27 cellular contexts compared by ENCODE assay signal in the genomic region with DNA sequence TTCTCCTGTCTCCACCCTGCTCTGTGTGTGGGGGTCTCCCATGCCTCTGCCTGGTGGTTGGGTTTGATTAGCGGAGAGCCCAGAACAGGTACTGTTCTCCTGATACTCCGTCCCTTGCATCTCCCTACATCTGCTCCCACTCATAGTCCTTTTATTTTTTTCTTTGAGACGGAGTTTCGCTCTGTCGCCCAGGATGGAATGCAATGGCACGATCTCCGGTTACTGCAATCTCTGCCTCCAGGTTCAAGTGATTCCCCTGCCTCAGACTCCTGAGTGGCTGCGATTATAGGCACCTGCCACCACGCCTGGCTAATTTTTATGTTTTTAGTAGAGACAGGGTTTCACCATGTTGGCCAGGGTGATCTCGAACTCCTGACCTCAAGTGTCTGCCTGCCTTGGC. TPM values are rescaled to one million over a fixed set of nuclear protein-coding genes. Genes with fewer than 3 reads are reported as not detected.
"Had no signal": no experiment of that assay in that cellular context is flagged by ENCODE, and none has a peak within 500 bp of the region (broad histone marks: within the 10 kb centered on the region; RNA-seq: fewer than 3 reads in every experiment).

No MANE protein-coding gene starts in this region.

- H3K4me1 ChIP-seq: SJCRH30 had no signal

- H3K27ac ChIP-seq: Peyer's patch, RWPE1, SJCRH30, VCaP had no signal

- ATAC-seq: activated CD4-positive, alpha-beta T cell treated with anti-CD3 and anti-CD28 coated beads for 36 hours; activated CD8-positive, alpha-beta T cell treated with anti-CD3 and anti-CD28 coated beads, Interleukin-2, amount 10 ng/mL, durations not matched to agents 7 days and 5 days had no signal

- DNase-seq: activated CD4-positive, alpha-beta T cell treated with anti-CD3 and anti-CD28 coated beads for 36 hours; activated CD4-positive, CD25-positive, alpha-beta regulatory T cell; activated CD8-positive, alpha-beta memory T cell treated with anti-CD3 and anti-CD28 coated beads, Interleukin-2, amount 50 U/mL, for 48 hours; activated CD8-positive, alpha-beta T cell treated with anti-CD3 and anti-CD28 coated beads, Interleukin-2, amount 10 ng/mL, durations not matched to agents 7 days and 5 days; activated effector memory CD4-positive, alpha-beta T cell treated with anti-CD3 and anti-CD28 coated beads, Interleukin-2, amount 50 U/mL, for 16 hours; activated naive CD4-positive, alpha-beta T cell treated with Interleukin-2 at 50 U/mL for 16 hours; activated T-cell treated with anti-CD3 and anti-CD28 coated beads, Interleukin-2, amount 50 U/mL, for 1 hour; amygdala; KBM-7; NCI-H1048; NCI-H146; NCI-H187 treated with DMSO at 0.1 percent for 48 hours; NCI-H2081 treated with DMSO at 0.1 percent for 48 hours; NCI-H446; NCI-H524; Peyer's patch; Right ventricle myocardium superior; SJCRH30; SK-N-SH; T-helper 1 cell had no signal

- H3K36me3 Mint-ChIP-seq: activated naive CD8-positive, alpha-beta T cell; brain had no signal

- H3K36me3 ChIP-seq: SJCRH30 had no signal

- H3K4me3 ChIP-seq: Peyer's patch, SJCRH30 had no signal

- H3K27me3 Mint-ChIP-seq: activated CD4-positive, alpha-beta T cell treated with anti-CD3 and anti-CD28 coated beads for 36 hours; activated naive CD8-positive, alpha-beta T cell had no signal

- H3K27me3 ChIP-seq: Peyer's patch, SJCRH30 had no signal

- H3K27ac Mint-ChIP-seq: activated CD4-positive, alpha-beta T cell treated with anti-CD3 and anti-CD28 coated beads for 36 hours; activated CD8-positive, alpha-beta T cell treated with anti-CD3 and anti-CD28 coated beads, Interleukin-2, amount 10 ng/mL, durations not matched to agents 7 days and 5 days; activated naive CD8-positive, alpha-beta T cell had no signal

- H3K9me3 ChIP-seq: Peyer's patch, SJCRH30, SK-N-SH had no signal

- FAIRE-seq: astrocyte had no signal

- H3K4me3 Mint-ChIP-seq: activated CD4-positive, alpha-beta T cell treated with anti-CD3 and anti-CD28 coated beads for 36 hours; activated CD8-positive, alpha-beta T cell treated with anti-CD3 and anti-CD28 coated beads, Interleukin-2, amount 10 ng/mL, durations not matched to agents 7 days and 5 days; activated naive CD8-positive, alpha-beta T cell; brain had no signal

- H3K9ac ChIP-seq: SK-N-SH had no signal

- H3K4me2 ChIP-seq: SK-N-SH had no signal

RNA-seq across cellular contexts. Expression of a gene that starts 13.2 kb away (rescaled TPM):
- total RNA-seq: activated CD4-positive, alpha-beta T cell treated with anti-CD3 and anti-CD28 coated beads for 36 hours; activated CD8-positive, alpha-beta T cell treated with anti-CD3 and anti-CD28 coated beads, Interleukin-2, amount 10 ng/mL, durations not matched to agents 7 days and 5 days; astrocyte; M059J; Right ventricle myocardium superior; T-helper 2 cell treated with Interferon-gamma antibody and Interleukin-4, amounts not matched to agents 100 ng/mL and 5 ng/mL, for 36 hours had no signal
- polyA plus RNA-seq: SK-N-SH had no signal
